ENCODE assay signal across 16 cellular contexts in the genomic region with DNA sequence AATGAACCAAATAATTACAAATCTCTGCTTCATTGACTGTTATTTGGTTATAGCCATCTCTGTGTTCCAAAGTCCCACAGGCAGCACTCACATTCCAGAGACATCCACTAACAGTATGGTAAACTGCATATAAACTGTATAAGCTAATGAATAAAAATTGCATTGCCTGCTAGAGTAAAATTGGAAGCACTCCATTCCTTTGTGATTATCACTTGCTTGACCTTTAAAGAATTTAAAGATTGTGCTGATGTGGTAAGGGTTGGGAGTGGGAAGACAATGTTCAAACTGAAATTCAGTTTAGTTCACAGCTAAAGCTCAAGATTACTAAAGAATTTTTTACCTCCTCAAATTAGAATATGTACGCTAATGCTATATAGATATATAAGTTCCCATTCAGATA. TPM values are rescaled to one million over a fixed set of nuclear protein-coding genes. Genes with fewer than 3 reads are reported as not detected.
DNase-seq lines count a peak whose midpoint lies in the region; ATAC-seq and TF ChIP-seq lines count a peak whose summit lies in the region.
"Had no signal": no experiment of that assay in that cellular context is flagged by ENCODE, and none has a peak within 500 bp of the region (broad histone marks: within the 10 kb centered on the region; RNA-seq: fewer than 3 reads in every experiment).

No MANE protein-coding gene starts in this region.

- no peak for TF ChIP-seq EP300 in esophagus muscularis mucosa (IDR thresholded peaks at IDR 0.05)

- intact Hi-C loops in esophagus muscularis mucosa (cut with DNase I) = no loop called here

- TF ChIP-seq POLR2A in esophagus muscularis mucosa (IDR thresholded peaks at IDR 0.05; ENCODE audit: low read depth) = no peak

- ATAC-seq in HG02588 (IDR thresholded peaks at IDR 0.05; ENCODE audit: unreplicated experiment) (no peak), HG02884 (IDR thresholded peaks at IDR 0.05; ENCODE audit: unreplicated experiment) (no peak)
- ATAC-seq: Panc1 had no signal

- TF ChIP-seq CTCF in esophagus muscularis mucosa (IDR thresholded peaks at IDR 0.05) = no peak
- TF ChIP-seq CTCF in mesothelial cell of epicardium (IDR thresholded peaks at IDR 0.05; ENCODE audit: unreplicated experiment) = no peak

- no peaks in the 10 kb centered on the region for H3K4me1 ChIP-seq in esophagus muscularis mucosa

- H3K9me3 ChIP-seq in esophagus muscularis mucosa (no peaks in the 10 kb centered on the region), MG63 (no peaks in the 10 kb centered on the region)

- 95% methylated on average over 1 of the region's 1 CpG for WGBS in esophagus muscularis mucosa

- H3K9me3 Mint-ChIP-seq in mesothelial cell of epicardium = no peaks in the 10 kb centered on the region

- DNase-seq in EH (ENCODE audit: low read depth) = peak; percentile 48
- peak; percentile 51 for DNase-seq in NCI-H226
- DNase-seq in esophagus muscularis mucosa (ENCODE audit: extremely low spot score) = peak; percentile 21
- DNase-seq in mesothelial cell of epicardium (ENCODE audit: low spot score in 2 of 2, unreplicated experiment in 2 of 2) = no peak
- no peak for DNase-seq in putamen (ENCODE audit: low spot score)
- DNase-seq in MG63 = no peak
- DNase-seq: DMS79, KBM-7, NCI-H1092 treated with DMSO at 0.1 percent for 48 hours, NCI-H2029, SIG-M5 had no signal

- H3K27ac ChIP-seq in esophagus muscularis mucosa (replicated peaks in 1 of 4) = no peak overlapping the region

- no peak overlapping the region for H3K4me3 Mint-ChIP-seq in mesothelial cell of epicardium
- H3K4me3 Mint-ChIP-seq: B cell, CD14-positive monocyte had no signal

- peaks cover 12% of the 10 kb centered on the region for H3K4me1 Mint-ChIP-seq in mesothelial cell of epicardium
- H3K4me1 Mint-ChIP-seq: B cell, CD14-positive monocyte had no signal

- H3K36me3 Mint-ChIP-seq in mesothelial cell of epicardium = no peaks in the 10 kb centered on the region
- H3K36me3 Mint-ChIP-seq: CD14-positive monocyte had no signal

- H3K36me3 ChIP-seq in esophagus muscularis mucosa (no peaks in the 10 kb centered on the region), MG63 (no peaks in the 10 kb centered on the region)

- H3K4me3 ChIP-seq in esophagus muscularis mucosa = no peak overlapping the region
- no peak overlapping the region for H3K4me3 ChIP-seq in MG63

- H3K27ac Mint-ChIP-seq in mesothelial cell of epicardium = peak overlapping the region; percentile 10
- H3K27ac Mint-ChIP-seq: B cell, CD14-positive monocyte had no signal

- H3K27me3 ChIP-seq in esophagus muscularis mucosa (peaks cover 0 to 20% (median 0%) of the 10 kb centered on the region in 4 donors), MG63 (no peaks in the 10 kb centered on the region)

- peaks cover 9% of the 10 kb centered on the region for H3K27me3 Mint-ChIP-seq in mesothelial cell of epicardium (ENCODE audit: low read depth)

RNA-seq across cellular contexts. Expression of a gene that starts 31.0 kb away (rescaled TPM):
- total RNA-seq in esophagus muscularis mucosa (10 to 100 TPM; 48.2 to 74.4 (median 61.2) TPM), mesothelial cell of epicardium (11.9 to 16.8 TPM (median 14.4 TPM) in 3 replicates)
- 21.5 and 34.5 TPM in 2 replicates for total RNA-seq in MG63 (2014; rRNA removed; shearing (Covaris generic); ENCODE audit: low replicate concordance)

Comparison
In these comparisons a context has a peak if more than half of its experiments do, and no peak if none do; other contexts are left out.
1. DNase-seq: peak in EH (single experiment), NCI-H226 (single experiment) and esophagus muscularis mucosa (single experiment); none in mesothelial cell of epicardium (0 of 2), putamen (single experiment) and MG63 (single experiment).